1 cellular context compared by ENCODE assay signal in the genomic region with DNA sequence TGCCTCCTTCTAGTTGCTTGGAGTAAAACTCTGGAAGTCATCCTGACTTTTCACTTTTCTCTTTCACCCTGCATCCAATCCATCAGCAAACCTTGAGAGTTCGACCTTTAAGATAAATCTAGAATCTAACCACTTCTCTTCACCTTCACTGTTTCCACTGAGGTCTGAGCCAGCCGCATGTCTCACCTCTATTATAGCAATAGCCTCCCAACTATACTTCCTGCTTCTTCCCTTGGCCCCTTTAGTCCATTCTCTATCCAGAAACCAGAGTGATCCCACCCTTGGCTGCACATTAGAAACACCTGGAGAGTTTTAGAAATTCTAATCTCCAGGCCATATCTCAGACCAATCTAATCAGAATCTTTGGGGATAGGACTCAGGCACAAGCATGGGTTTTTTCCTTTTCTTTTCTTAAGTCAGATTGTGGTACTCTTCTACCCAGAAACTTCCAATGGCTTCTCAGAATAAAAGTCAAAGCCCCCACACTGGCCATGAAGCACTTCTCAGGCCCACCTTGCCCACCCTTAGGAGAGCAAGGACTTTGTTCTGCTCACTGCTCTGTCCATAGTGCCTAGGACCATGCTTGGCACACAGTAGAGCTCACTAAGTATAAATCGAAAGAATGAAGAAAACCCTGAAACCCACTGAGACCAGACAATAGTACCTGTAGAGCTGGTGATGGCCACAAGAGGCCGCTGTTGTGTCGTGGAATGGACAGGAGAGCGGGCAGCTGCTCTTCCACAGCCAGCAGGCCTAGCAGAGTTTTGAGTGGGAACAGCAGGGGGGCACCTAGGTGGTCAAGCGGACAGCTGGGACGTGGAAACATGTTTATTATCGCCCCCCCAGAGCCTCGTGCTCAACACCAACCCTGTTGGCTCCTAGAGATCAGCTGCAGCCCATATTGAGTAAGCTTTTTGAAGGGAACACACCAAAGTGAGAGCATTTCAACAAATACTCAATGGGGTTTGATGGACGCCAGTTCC.
TF ChIP-seq lines count a peak whose summit lies in the region.

No MANE protein-coding gene starts in this region.

TF ChIP-seq in K562, 482 proteins besides CTCF, POLR2A, EP300 and RAD21 (continued from another document and continues in another):
- TF ChIP-seq, protein P1, sequence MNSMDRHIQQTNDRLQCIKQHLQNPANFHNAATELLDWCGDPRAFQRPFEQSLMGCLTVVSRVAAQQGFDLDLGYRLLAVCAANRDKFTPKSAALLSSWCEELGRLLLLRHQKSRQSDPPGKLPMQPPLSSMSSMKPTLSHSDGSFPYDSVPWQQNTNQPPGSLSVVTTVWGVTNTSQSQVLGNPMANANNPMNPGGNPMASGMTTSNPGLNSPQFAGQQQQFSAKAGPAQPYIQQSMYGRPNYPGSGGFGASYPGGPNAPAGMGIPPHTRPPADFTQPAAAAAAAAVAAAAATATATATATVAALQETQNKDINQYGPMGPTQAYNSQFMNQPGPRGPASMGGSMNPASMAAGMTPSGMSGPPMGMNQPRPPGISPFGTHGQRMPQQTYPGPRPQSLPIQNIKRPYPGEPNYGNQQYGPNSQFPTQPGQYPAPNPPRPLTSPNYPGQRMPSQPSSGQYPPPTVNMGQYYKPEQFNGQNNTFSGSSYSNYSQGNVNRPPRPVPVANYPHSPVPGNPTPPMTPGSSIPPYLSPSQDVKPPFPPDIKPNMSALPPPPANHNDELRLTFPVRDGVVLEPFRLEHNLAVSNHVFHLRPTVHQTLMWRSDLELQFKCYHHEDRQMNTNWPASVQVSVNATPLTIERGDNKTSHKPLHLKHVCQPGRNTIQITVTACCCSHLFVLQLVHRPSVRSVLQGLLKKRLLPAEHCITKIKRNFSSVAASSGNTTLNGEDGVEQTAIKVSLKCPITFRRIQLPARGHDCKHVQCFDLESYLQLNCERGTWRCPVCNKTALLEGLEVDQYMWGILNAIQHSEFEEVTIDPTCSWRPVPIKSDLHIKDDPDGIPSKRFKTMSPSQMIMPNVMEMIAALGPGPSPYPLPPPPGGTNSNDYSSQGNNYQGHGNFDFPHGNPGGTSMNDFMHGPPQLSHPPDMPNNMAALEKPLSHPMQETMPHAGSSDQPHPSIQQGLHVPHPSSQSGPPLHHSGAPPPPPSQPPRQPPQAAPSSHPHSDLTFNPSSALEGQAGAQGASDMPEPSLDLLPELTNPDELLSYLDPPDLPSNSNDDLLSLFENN (IDR thresholded peaks at IDR 0.05; ENCODE audit: low read depth in 2 of 2, low read length in 2 of 2) = no peak
- TF ChIP-seq MYNN (IDR thresholded peaks at IDR 0.05) (0 out of 2 replicates have a peak, but pooled peaks have one; percentile 48), MYNN (CRISPR knock-in tag; IDR thresholded peaks at IDR 0.05) (no peak), FOXM1 (IDR thresholded peaks at IDR 0.05; ENCODE audit: low read depth) (no peak), FOXM1 (CRISPR knock-in tag; IDR thresholded peaks at IDR 0.05; ENCODE audit: low read depth) (no peak), KLF16 (IDR thresholded peaks at IDR 0.05) (0 out of 2 replicates have a peak, but pooled peaks have one; percentile 47), XRCC5 (IDR thresholded peaks at IDR 0.05; ENCODE audit: low read depth, low read length) (0 out of 2 replicates have a peak, but pooled peaks have one; percentile 58), MAFK (IDR thresholded peaks at IDR 0.05; ENCODE audit: low read length) (no peak), ZC3H4 (CRISPR knock-in tag; IDR thresholded peaks at IDR 0.05; ENCODE audit: borderline replicate concordance) (no peak), SMC3 (conservative IDR thresholded peaks at IDR 0.05; ENCODE audit: insufficient read depth, low read depth, low read length) (peak; percentile 91), ETV6 (IDR thresholded peaks at IDR 0.05; ENCODE audit: borderline replicate concordance in 1 of 2, low read depth in 2 of 2, low read length in 1 of 2) (no peak), ETV6 (CRISPR knock-in tag; IDR thresholded peaks at IDR 0.05; ENCODE audit: borderline replicate concordance) (no peak), RB1 (IDR thresholded peaks at IDR 0.05; ENCODE audit: low read depth) (peak; percentile 56; the same call in 1 of the 2 replicates), GTF2F1 (IDR thresholded peaks at IDR 0.05; ENCODE audit: low read depth, low read length) (no peak), ZNF174 (CRISPR knock-in tag; IDR thresholded peaks at IDR 0.05) (no peak), MCM5 (IDR thresholded peaks at IDR 0.05; ENCODE audit: low read depth) (no peak), STAG1 (CRISPR knock-in tag; IDR thresholded peaks at IDR 0.05; ENCODE audit: borderline replicate concordance) (peak; percentile 78; the same call in 1 of the 2 replicates), MYC (IDR thresholded peaks at IDR 0.05; ENCODE audit: low read depth, low read length) (peak; percentile 43; the same call in 1 of the 2 replicates), MYC (CRISPR knock-in tag; IDR thresholded peaks at IDR 0.05; ENCODE audit: borderline replicate concordance, low read depth) (no peak), SPI1 (IDR thresholded peaks at IDR 0.05; ENCODE audit: borderline replicate concordance, low read depth, low read length) (no peak), ARID2 (IDR thresholded peaks at IDR 0.05) (peak; percentile 91), ZNF778 (CRISPR knock-in tag; IDR thresholded peaks at IDR 0.05) (no peak), HDGF (IDR thresholded peaks at IDR 0.05) (no peak), CREBBP (IDR thresholded peaks at IDR 0.05; ENCODE audit: low read depth, low read length) (no peak), FIP1L1 (IDR thresholded peaks at IDR 0.05; ENCODE audit: low read depth, low read length, poor library complexity, severe bottlenecking) (no peak), ZNF695 (CRISPR knock-in tag; IDR thresholded peaks at IDR 0.05) (no peak), RBM17 (IDR thresholded peaks at IDR 0.05; ENCODE audit: borderline replicate concordance, low read depth, low read length) (no peak), GTF2E2 (tag; IDR thresholded peaks at IDR 0.05) (no peak), CHD2 (IDR thresholded peaks at IDR 0.05; ENCODE audit: low read depth, low read length) (no peak), MAFF (IDR thresholded peaks at IDR 0.05; ENCODE audit: low read length) (no peak)
- TF ChIP-seq, protein P2, sequence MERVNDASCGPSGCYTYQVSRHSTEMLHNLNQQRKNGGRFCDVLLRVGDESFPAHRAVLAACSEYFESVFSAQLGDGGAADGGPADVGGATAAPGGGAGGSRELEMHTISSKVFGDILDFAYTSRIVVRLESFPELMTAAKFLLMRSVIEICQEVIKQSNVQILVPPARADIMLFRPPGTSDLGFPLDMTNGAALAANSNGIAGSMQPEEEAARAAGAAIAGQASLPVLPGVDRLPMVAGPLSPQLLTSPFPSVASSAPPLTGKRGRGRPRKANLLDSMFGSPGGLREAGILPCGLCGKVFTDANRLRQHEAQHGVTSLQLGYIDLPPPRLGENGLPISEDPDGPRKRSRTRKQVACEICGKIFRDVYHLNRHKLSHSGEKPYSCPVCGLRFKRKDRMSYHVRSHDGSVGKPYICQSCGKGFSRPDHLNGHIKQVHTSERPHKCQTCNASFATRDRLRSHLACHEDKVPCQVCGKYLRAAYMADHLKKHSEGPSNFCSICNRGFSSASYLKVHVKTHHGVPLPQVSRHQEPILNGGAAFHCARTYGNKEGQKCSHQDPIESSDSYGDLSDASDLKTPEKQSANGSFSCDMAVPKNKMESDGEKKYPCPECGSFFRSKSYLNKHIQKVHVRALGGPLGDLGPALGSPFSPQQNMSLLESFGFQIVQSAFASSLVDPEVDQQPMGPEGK (CRISPR knock-in tag; IDR thresholded peaks at IDR 0.05; ENCODE audit: borderline replicate concordance) = no peak
- TF ChIP-seq, protein P3, sequence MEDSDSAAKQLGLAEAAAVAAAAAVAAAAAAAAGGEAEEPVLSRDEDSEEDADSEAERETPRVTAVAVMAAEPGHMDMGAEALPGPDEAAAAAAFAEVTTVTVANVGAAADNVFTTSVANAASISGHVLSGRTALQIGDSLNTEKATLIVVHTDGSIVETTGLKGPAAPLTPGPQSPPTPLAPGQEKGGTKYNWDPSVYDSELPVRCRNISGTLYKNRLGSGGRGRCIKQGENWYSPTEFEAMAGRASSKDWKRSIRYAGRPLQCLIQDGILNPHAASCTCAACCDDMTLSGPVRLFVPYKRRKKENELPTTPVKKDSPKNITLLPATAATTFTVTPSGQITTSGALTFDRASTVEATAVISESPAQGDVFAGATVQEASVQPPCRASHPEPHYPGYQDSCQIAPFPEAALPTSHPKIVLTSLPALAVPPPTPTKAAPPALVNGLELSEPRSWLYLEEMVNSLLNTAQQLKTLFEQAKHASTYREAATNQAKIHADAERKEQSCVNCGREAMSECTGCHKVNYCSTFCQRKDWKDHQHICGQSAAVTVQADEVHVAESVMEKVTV (CRISPR knock-in tag; IDR thresholded peaks at IDR 0.05) = peak; percentile 88
- TF ChIP-seq, protein P4, sequence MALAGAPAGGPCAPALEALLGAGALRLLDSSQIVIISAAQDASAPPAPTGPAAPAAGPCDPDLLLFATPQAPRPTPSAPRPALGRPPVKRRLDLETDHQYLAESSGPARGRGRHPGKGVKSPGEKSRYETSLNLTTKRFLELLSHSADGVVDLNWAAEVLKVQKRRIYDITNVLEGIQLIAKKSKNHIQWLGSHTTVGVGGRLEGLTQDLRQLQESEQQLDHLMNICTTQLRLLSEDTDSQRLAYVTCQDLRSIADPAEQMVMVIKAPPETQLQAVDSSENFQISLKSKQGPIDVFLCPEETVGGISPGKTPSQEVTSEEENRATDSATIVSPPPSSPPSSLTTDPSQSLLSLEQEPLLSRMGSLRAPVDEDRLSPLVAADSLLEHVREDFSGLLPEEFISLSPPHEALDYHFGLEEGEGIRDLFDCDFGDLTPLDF (CRISPR knock-in tag; IDR thresholded peaks at IDR 0.05) = no peak
- TF ChIP-seq, protein P5, sequence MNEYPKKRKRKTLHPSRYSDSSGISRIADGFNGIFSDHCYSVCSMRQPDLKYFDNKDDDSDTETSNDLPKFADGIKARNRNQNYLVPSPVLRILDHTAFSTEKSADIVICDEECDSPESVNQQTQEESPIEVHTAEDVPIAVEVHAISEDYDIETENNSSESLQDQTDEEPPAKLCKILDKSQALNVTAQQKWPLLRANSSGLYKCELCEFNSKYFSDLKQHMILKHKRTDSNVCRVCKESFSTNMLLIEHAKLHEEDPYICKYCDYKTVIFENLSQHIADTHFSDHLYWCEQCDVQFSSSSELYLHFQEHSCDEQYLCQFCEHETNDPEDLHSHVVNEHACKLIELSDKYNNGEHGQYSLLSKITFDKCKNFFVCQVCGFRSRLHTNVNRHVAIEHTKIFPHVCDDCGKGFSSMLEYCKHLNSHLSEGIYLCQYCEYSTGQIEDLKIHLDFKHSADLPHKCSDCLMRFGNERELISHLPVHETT (CRISPR knock-in tag; conservative IDR thresholded peaks at IDR 0.05 in 1 of 2, IDR thresholded peaks at IDR 0.05 in 1 of 2) = no peak
- TF ChIP-seq, protein P6, sequence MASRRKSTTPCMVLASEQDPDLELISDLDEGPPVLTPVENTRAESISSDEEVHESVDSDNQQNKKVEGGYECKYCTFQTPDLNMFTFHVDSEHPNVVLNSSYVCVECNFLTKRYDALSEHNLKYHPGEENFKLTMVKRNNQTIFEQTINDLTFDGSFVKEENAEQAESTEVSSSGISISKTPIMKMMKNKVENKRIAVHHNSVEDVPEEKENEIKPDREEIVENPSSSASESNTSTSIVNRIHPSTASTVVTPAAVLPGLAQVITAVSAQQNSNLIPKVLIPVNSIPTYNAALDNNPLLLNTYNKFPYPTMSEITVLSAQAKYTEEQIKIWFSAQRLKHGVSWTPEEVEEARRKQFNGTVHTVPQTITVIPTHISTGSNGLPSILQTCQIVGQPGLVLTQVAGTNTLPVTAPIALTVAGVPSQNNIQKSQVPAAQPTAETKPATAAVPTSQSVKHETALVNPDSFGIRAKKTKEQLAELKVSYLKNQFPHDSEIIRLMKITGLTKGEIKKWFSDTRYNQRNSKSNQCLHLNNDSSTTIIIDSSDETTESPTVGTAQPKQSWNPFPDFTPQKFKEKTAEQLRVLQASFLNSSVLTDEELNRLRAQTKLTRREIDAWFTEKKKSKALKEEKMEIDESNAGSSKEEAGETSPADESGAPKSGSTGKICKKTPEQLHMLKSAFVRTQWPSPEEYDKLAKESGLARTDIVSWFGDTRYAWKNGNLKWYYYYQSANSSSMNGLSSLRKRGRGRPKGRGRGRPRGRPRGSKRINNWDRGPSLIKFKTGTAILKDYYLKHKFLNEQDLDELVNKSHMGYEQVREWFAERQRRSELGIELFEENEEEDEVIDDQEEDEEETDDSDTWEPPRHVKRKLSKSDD (conservative IDR thresholded peaks at IDR 0.05; ENCODE audit: low read length) = 0 out of 2 replicates have a peak, but pooled peaks have one; percentile 57
- TF ChIP-seq, protein P7, sequence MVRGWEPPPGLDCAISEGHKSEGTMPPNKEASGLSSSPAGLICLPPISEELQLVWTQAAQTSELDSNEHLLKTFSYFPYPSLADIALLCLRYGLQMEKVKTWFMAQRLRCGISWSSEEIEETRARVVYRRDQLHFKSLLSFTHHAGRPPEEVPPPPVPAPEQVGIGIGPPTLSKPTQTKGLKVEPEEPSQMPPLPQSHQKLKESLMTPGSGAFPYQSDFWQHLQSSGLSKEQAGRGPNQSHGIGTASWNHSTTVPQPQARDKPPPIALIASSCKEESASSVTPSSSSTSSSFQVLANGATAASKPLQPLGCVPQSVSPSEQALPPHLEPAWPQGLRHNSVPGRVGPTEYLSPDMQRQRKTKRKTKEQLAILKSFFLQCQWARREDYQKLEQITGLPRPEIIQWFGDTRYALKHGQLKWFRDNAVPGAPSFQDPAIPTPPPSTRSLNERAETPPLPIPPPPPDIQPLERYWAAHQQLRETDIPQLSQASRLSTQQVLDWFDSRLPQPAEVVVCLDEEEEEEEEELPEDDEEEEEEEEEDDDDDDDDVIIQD (CRISPR knock-in tag; IDR thresholded peaks at IDR 0.05) = no peak
- TF ChIP-seq, protein P8, sequence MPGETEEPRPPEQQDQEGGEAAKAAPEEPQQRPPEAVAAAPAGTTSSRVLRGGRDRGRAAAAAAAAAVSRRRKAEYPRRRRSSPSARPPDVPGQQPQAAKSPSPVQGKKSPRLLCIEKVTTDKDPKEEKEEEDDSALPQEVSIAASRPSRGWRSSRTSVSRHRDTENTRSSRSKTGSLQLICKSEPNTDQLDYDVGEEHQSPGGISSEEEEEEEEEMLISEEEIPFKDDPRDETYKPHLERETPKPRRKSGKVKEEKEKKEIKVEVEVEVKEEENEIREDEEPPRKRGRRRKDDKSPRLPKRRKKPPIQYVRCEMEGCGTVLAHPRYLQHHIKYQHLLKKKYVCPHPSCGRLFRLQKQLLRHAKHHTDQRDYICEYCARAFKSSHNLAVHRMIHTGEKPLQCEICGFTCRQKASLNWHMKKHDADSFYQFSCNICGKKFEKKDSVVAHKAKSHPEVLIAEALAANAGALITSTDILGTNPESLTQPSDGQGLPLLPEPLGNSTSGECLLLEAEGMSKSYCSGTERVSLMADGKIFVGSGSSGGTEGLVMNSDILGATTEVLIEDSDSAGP (CRISPR knock-in tag; IDR thresholded peaks at IDR 0.05) = no peak
